ENCODE assay signal across 8 cellular contexts in the genomic region with DNA sequence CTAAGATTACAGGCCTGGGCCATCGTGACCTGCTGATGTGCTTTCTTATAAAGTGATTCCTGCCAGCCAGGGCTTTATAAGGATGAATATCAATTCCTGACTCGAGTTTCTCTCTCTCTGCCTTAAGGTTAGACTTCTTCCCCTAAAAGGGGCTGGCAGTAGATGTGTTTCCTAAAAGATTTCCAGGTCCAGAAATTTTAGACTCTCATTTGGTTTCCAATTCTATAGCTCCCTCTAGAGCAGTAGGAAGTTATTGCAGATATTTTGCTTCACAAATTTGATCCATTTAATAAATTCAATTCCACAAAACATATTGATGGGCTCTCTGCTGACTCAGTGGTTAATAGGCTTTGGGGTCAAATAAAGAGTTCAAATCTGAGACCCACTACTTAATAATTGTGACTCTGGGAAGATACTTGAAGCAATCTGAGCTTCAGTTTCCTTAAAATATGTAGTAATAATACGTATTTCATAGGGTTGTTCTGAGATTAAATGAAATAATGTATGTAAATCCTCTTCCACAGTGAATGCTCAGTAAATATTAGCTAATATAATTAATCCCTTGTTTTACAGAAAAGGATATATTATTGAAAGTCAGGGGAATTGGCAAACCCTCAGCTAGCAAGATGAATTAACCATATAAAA. TPM values are rescaled to one million over a fixed set of nuclear protein-coding genes. Genes with fewer than 3 reads are reported as not detected.
DNase-seq lines count a peak whose midpoint lies in the region; ATAC-seq, FAIRE-seq and TF ChIP-seq lines count a peak whose summit lies in the region.

No MANE protein-coding gene starts in this region.

- H3K36me3 ChIP-seq in Caco-2 (ENCODE audit: control insufficient read depth, insufficient read depth, low read length) (no peaks in the 10 kb centered on the region), colonic mucosa (no peaks in the 10 kb centered on the region), MG63 (no peaks in the 10 kb centered on the region)

- no peaks in the 10 kb centered on the region for H3K9me3 ChIP-seq in Caco-2
- no peaks in the 10 kb centered on the region for H3K9me3 ChIP-seq in colonic mucosa
- 0 out of 2 replicates have a peak, but pooled peaks cover 4% of the 10 kb centered on the region for H3K9me3 ChIP-seq in MG63

- no peaks in the 10 kb centered on the region for H3K36me3 Mint-ChIP-seq in Caco-2 (ENCODE audit: insufficient read depth, unreplicated experiment)

- intact Hi-C loops in Caco-2 (cut with micrococcal nuclease; ENCODE audit: unreplicated experiment): loop anchor here (1.0 to 5.0 kb wide), 3 partner anchors 75 to 160 kb away; a partner anchor contains a TSS
- intact Hi-C loops in colonic mucosa (cut with DNase I): loop anchor here (2.0 to 10.0 kb wide), 2 partner anchors 76 to 164 kb away; a partner anchor contains a TSS

- BruUV-seq in Caco-2 (replicated peaks; lab: Mats Ljungman, UMichigan): no TSS peak

- no peak overlapping the region for H3K27ac Mint-ChIP-seq in Caco-2 (ENCODE audit: unreplicated experiment)

- no peaks in the 10 kb centered on the region for H3K4me1 Mint-ChIP-seq in Caco-2 (ENCODE audit: low read depth, unreplicated experiment)

- H3K27me3 ChIP-seq in Caco-2 (replicated peaks; ENCODE audit: control insufficient read depth, insufficient read depth, low read length) (no peaks in the 10 kb centered on the region), colonic mucosa (no peaks in the 10 kb centered on the region), MG63 (no peaks in the 10 kb centered on the region)

- H3K4me1 ChIP-seq in Caco-2: no peaks in the 10 kb centered on the region
- H3K4me1 ChIP-seq in colonic mucosa: no peaks in the 10 kb centered on the region

- FAIRE-seq in RCC 7860 (lab: Jason Lieb, UNC): peak; percentile 57

- CTCF ChIA-PET in Caco-2 (lab: Charles Lee): interaction anchor here (0.6 to 4.1 kb wide), 8 partner anchors 10 to 202 kb away, joined by 3 to 58 read pairs (median 6); a partner anchor contains a TSS

- POLR2A ChIA-PET in Caco-2 (lab: Charles Lee): interaction anchor here (1.0 to 1.4 kb wide), 2 partner anchors 9 to 25 kb away, joined by 4 to 5 read pairs; no protein-coding TSS in a partner anchor

- DNase-seq in Caco-2 (peak in 1 of 2 experiments; percentile 56), HT-29 (ENCODE audit: low spot score) (peak; percentile 86), RCC 7860 (ENCODE audit: low spot score) (peak; percentile 33), colonic mucosa (no peak), lung microvascular endothelial cell (ENCODE audit: low read depth in 2 of 2) (peak; percentile 70), GM19238 (ENCODE audit: insufficient read length, low spot score) (no peak), MG63 (no peak)

- no peak overlapping the region for H3K4me3 Mint-ChIP-seq in Caco-2 (ENCODE audit: unreplicated experiment)

- H3K4me3 ChIP-seq in Caco-2 (ENCODE audit: low read depth, low read length) (no peak overlapping the region), colonic mucosa (no peak overlapping the region), MG63 (no peak overlapping the region)

- TF ChIP-seq CTCF in Caco-2 (IDR thresholded peaks at IDR 0.05; ENCODE audit: insufficient read depth in 1 of 2, low read depth in 1 of 2, low read length in 1 of 2, severe bottlenecking in 1 of 2, unreplicated experiment in 1 of 2) (peak; percentile 54), colonic mucosa (IDR thresholded peaks at IDR 0.05) (peak; percentile 58)

- H3K27me3 Mint-ChIP-seq in Caco-2 (ENCODE audit: insufficient read depth, unreplicated experiment): no peaks in the 10 kb centered on the region

- no peak overlapping the region for H3K27ac ChIP-seq in colonic mucosa

- ATAC-seq in GM19463 (IDR thresholded peaks at IDR 0.05; ENCODE audit: unreplicated experiment): no peak

- H3K9ac ChIP-seq in colonic mucosa (ENCODE audit: low read depth in 2 of 2, low read length in 2 of 2): no peak overlapping the region

- no peaks in the 10 kb centered on the region for H3K9me3 Mint-ChIP-seq in Caco-2 (ENCODE audit: unreplicated experiment)

RNA-seq across cellular contexts. Expression of a gene that starts 2.1 kb away (rescaled TPM):
- total RNA-seq in Caco-2 (2022) (5.8 and 6.7 TPM in 2 replicates), colonic mucosa (10 to 100 TPM; 17.1 to 23.3 TPM), lung microvascular endothelial cell (6.1 and 8.5 TPM in 2 replicates)
- 7.4 and 9.6 TPM in 2 replicates for total RNA-seq in HT-29 (2014; rRNA removed; shearing (Covaris generic))
- 7.8 and 8.9 TPM in 2 replicates for total RNA-seq in MG63 (2014; rRNA removed; shearing (Covaris generic); ENCODE audit: low replicate concordance)

RNA-seq across cellular contexts. Expression of a gene that starts 27.1 kb away (rescaled TPM):
- total RNA-seq in Caco-2 (2022): 269 and 273 TPM in 2 replicates
- 494 and 506 TPM in 2 replicates for total RNA-seq in HT-29 (2014; rRNA removed; shearing (Covaris generic))
- 1,000 to 10,000 TPM; 1,783 to 5,339 TPM for total RNA-seq in colonic mucosa
- total RNA-seq in lung microvascular endothelial cell: 1,882 and 2,489 TPM in 2 replicates
- total RNA-seq in MG63 (2014; rRNA removed; shearing (Covaris generic); ENCODE audit: low replicate concordance): 2,823 and 3,000 TPM in 2 replicates

RNA-seq across cellular contexts. Expression of a gene that starts 27.3 kb away (rescaled TPM):
- total RNA-seq in Caco-2 (2022) (0.32 TPM in 1 of 2 replicates, not detected in the other), colonic mucosa (1 to 10 TPM; 1.2 to 2.6 TPM), lung microvascular endothelial cell (under 0.01 TPM in 1 of 2 replicates, not detected in the other)
- total RNA-seq in HT-29 (2014; rRNA removed; shearing (Covaris generic)): 0.20 TPM in 1 of 2 replicates, not detected in the other
- total RNA-seq in MG63 (2014; rRNA removed; shearing (Covaris generic); ENCODE audit: low replicate concordance): not detected in 2 replicates

Comparison
In these comparisons a context has a peak if more than half of its experiments do, and no peak if none do; other contexts are left out.
1. DNase-seq: peak in HT-29 (single experiment), RCC 7860 (single experiment) and lung microvascular endothelial cell (2 of 2); none in colonic mucosa (single experiment), GM19238 (single experiment) and MG63 (single experiment).